Comparison of ENCODE assay signal across 23 cellular contexts in the genomic region with DNA sequence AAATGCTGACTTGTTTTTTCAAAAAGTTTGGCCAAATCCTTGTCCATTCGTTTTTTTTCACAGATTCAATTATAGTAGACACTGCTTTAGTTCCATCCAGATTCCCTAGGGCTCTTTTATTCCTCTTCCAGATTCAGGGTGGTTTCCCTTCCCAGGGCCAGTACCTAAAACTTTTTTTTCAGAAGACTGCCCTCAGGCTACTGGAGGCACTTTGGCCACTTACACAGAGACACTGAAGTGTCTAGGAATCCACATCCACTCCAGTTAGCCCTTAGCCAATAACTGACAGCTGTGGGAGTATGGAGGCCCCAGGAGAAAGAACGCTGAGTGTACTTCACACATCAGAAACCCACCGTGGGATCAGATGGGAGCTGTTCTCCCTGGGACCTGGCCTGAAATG.
DNase-seq lines count a peak whose midpoint lies in the region; ATAC-seq and TF ChIP-seq lines count a peak whose summit lies in the region.
"Had no signal": no experiment of that assay in that cellular context is flagged by ENCODE, and none has a peak within 500 bp of the region (broad histone marks: within the 10 kb centered on the region; RNA-seq: fewer than 3 reads in every experiment).

No MANE protein-coding gene starts in this region.

- DNase-seq in ELF-1 (ENCODE audit: low read depth, low spot score), result peak; percentile 40
- no peak for DNase-seq in IMR-90
- no peak for DNase-seq in mesenchymal stem cell
- peak; percentile 23 for DNase-seq in retina
- DNase-seq in medulla oblongata (ENCODE audit: extremely low spot score), result no peak
- DNase-seq in neural progenitor cell (ENCODE audit: low spot score), result no peak
- no peak for DNase-seq in amygdala (lab: John Stamatoyannopoulos, UW)
- DNase-seq: AML-193; CD4-positive, alpha-beta T cell; MM.1S; NCI-H1417; NCI-H1694; NCI-H2029 treated with DMSO at 0.1 percent for 48 hours; NCI-H2227 treated with DMSO at 0.1 percent for 48 hours; NCI-H526 treated with DMSO at 0.1 percent for 48 hours; Peyer's patch; SIG-M5 had no signal

- H4K91ac ChIP-seq in IMR-90 (ENCODE audit: insufficient read depth, low read depth, low read length) (no peak overlapping the region), mesenchymal stem cell (ENCODE audit: low read length) (no peak overlapping the region)

- dilution Hi-C loops in IMR-90 (cut with HindIII; ENCODE audit: low sequenced_read_pairs, unreplicated experiment), result no loop called here

- 40% methylated on average over 1 of the region's 3 CpGs; no CpG with 5 or more reads in 1 of the 2 experiments for WGBS in IMR-90 (ENCODE audit: extremely low coverage in 2 of 2, insufficient read length in 1 of 2), 2 experiments
- 63% methylated on average over 3 of the region's 3 CpGs for WGBS in mesenchymal stem cell

- no peaks in the 10 kb centered on the region for H3K9me3 ChIP-seq in IMR-90 (ENCODE audit: control insufficient read depth, insufficient read depth, low read length)
- H3K9me3 ChIP-seq in mesenchymal stem cell (ENCODE audit: control insufficient read depth, low read length), result no peaks in the 10 kb centered on the region
- no peaks in the 10 kb centered on the region for H3K9me3 ChIP-seq in neural progenitor cell (ENCODE audit: low read depth)
- H3K9me3 ChIP-seq: Peyer's patch had no signal

- POLR2A ChIA-PET in IMR-90 (lab: Charles Lee; ENCODE audit: unreplicated experiment), result no interaction called here

- H3K4me3 Mint-ChIP-seq in neural progenitor cell, result no peak overlapping the region
- H3K4me3 Mint-ChIP-seq: CD4-positive, alpha-beta T cell had no signal

- H3K9me1 ChIP-seq in IMR-90 (ENCODE audit: insufficient read depth, low read length), result peaks cover 8% of the 10 kb centered on the region; the same call in 1 of the 2 replicates

- CTCF ChIA-PET in IMR-90 (lab: Yijun Ruan, JAX), result no interaction called here

- H4K5ac ChIP-seq in IMR-90 (ENCODE audit: low read depth, low read length), result no peak overlapping the region

- no peak for TF ChIP-seq POLR2A in IMR-90 (IDR thresholded peaks at IDR 0.05; ENCODE audit: low read depth, low read length)

- no peak overlapping the region for H2BK20ac ChIP-seq in IMR-90 (ENCODE audit: low read depth, low read length)

- no peak overlapping the region for H3K27ac Mint-ChIP-seq in neural progenitor cell
- H3K27ac Mint-ChIP-seq: CD4-positive, alpha-beta T cell had no signal

- no peak overlapping the region for H3K27ac ChIP-seq in IMR-90 (ENCODE audit: insufficient read depth, low read length)
- no peak overlapping the region for H3K27ac ChIP-seq in mesenchymal stem cell (ENCODE audit: low read length, poor library complexity, severe bottlenecking)
- no peak overlapping the region for H3K27ac ChIP-seq in neural progenitor cell
- H3K27ac ChIP-seq: BLaER1 treated with 17β-estradiol and CSF1 and Interleukin-3, amounts not matched to agents 10 nM and 100 nM; Peyer's patch; SK-N-MC had no signal

- H3K36me3 ChIP-seq in IMR-90 (ENCODE audit: control insufficient read depth, insufficient read depth, low read length) (no peaks in the 10 kb centered on the region), mesenchymal stem cell (ENCODE audit: control insufficient read depth in 1 of 2, insufficient read depth in 2 of 2, low read depth in 1 of 2, low read length in 2 of 2) (no peaks in the 10 kb centered on the region), neural progenitor cell (no peaks in the 10 kb centered on the region)
- H3K36me3 ChIP-seq: BLaER1 treated with 17β-estradiol and CSF1 and Interleukin-3, amounts not matched to agents 10 nM and 100 nM; Peyer's patch had no signal

- H3K4ac ChIP-seq in IMR-90 (ENCODE audit: low read depth, low read length), result no peak overlapping the region
- H3K4ac ChIP-seq in mesenchymal stem cell (ENCODE audit: low read depth in 1 of 2, low read length in 2 of 2), result no peak overlapping the region

- BruUV-seq in IMR-90 (replicated peaks; lab: Mats Ljungman, UMichigan), result no TSS peak

- peaks cover 3% of the 10 kb centered on the region for H3K4me1 Mint-ChIP-seq in neural progenitor cell

- H2BK15ac ChIP-seq in IMR-90 (ENCODE audit: low read depth, low read length) (no peak overlapping the region), mesenchymal stem cell (ENCODE audit: low read depth, poor library complexity, severe bottlenecking) (no peak overlapping the region)

- H3K4me3 ChIP-seq in IMR-90 (ENCODE audit: insufficient read depth, low read depth, low read length), result no peak overlapping the region
- H3K4me3 ChIP-seq in mesenchymal stem cell (ENCODE audit: insufficient read depth in 1 of 2, low read depth in 1 of 2, low read length in 2 of 2), result no peak overlapping the region
- no peak overlapping the region for H3K4me3 ChIP-seq in neural progenitor cell
- H3K4me3 ChIP-seq: A549; BLaER1 treated with 17β-estradiol and CSF1 and Interleukin-3, amounts not matched to agents 10 nM and 100 nM; K562; Peyer's patch; SK-N-MC had no signal

- H3K56ac ChIP-seq in IMR-90 (ENCODE audit: extremely low read depth, insufficient read depth, low read length), result no peak overlapping the region

- in situ Hi-C loops in IMR-90 (cut with MboI; ENCODE audit: low sequenced_read_pairs), result no loop called here

- no peaks in the 10 kb centered on the region for H3K79me2 ChIP-seq in neural progenitor cell (ENCODE audit: low read depth)

- H2AK5ac ChIP-seq in IMR-90 (ENCODE audit: low read depth, low read length) (no peak overlapping the region; the same call in 1 of the 2 replicates), mesenchymal stem cell (ENCODE audit: low read length, severe bottlenecking) (peak overlapping the region; percentile 33)

- peak overlapping the region; percentile 5 for H2AK9ac ChIP-seq in IMR-90 (replicated peaks; ENCODE audit: low read depth, low read length, poor library complexity)

- H2BK120ac ChIP-seq in IMR-90 (ENCODE audit: low read depth, low read length) (no peak overlapping the region), mesenchymal stem cell (ENCODE audit: low read depth, low read length) (no peak overlapping the region)

- H2BK5ac ChIP-seq in IMR-90 (ENCODE audit: low read depth, low read length, poor library complexity, severe bottlenecking), result no peak overlapping the region
- H2BK5ac ChIP-seq in mesenchymal stem cell (ENCODE audit: low read depth, low read length, poor library complexity, severe bottlenecking), result no peak overlapping the region

- peaks cover 9% of the 10 kb centered on the region; the same call in 1 of the 2 replicates for H4K20me1 ChIP-seq in IMR-90 (ENCODE audit: insufficient read depth, low read length)
- no peaks in the 10 kb centered on the region for H4K20me1 ChIP-seq in neural progenitor cell (ENCODE audit: low read depth)
- H4K20me1 ChIP-seq: BLaER1 treated with 17β-estradiol and CSF1 and Interleukin-3, amounts not matched to agents 10 nM and 100 nM had no signal

- no peak for ATAC-seq in IMR-90 (ENCODE audit: low read depth)
- ATAC-seq: A549, HCT116, HepG2, K562 had no signal

- H3K18ac ChIP-seq in IMR-90 (ENCODE audit: low read depth, low read length), result no peak overlapping the region
- H3K18ac ChIP-seq in mesenchymal stem cell (ENCODE audit: low read depth in 1 of 2, low read length in 2 of 2), result no peak overlapping the region

- H3K79me1 ChIP-seq in IMR-90 (ENCODE audit: low read depth in 1 of 2, low read length in 2 of 2), result no peaks in the 10 kb centered on the region
- H3K79me1 ChIP-seq in mesenchymal stem cell (replicated peaks; ENCODE audit: low read length, poor library complexity, severe bottlenecking), result no peaks in the 10 kb centered on the region

- H4K8ac ChIP-seq in IMR-90 (ENCODE audit: low read depth in 2 of 2, low read length in 2 of 2), result no peak overlapping the region
- no peak overlapping the region for H4K8ac ChIP-seq in mesenchymal stem cell (ENCODE audit: low read length)

- peaks cover 16% of the 10 kb centered on the region for H3K9me3 Mint-ChIP-seq in neural progenitor cell

- H3K27me3 Mint-ChIP-seq in neural progenitor cell (ENCODE audit: insufficient read depth, low read depth), result peaks cover 5% of the 10 kb centered on the region

- no peak overlapping the region for H2BK12ac ChIP-seq in mesenchymal stem cell (ENCODE audit: low read length in 2 of 2)

- H3K23ac ChIP-seq in IMR-90 (ENCODE audit: low read depth, low read length) (no peak overlapping the region), mesenchymal stem cell (ENCODE audit: low read length in 2 of 2) (no peak overlapping the region)

- peaks cover 9% of the 10 kb centered on the region for H3K27me3 ChIP-seq in IMR-90 (ENCODE audit: control insufficient read depth, insufficient read depth, low read length)
- no peaks in the 10 kb centered on the region for H3K27me3 ChIP-seq in mesenchymal stem cell (ENCODE audit: control insufficient read depth in 1 of 2, insufficient read depth in 1 of 2, low read length in 2 of 2)
- H3K27me3 ChIP-seq in neural progenitor cell, result no peaks in the 10 kb centered on the region
- H3K27me3 ChIP-seq: BLaER1 treated with 17β-estradiol and CSF1 and Interleukin-3, amounts not matched to agents 10 nM and 100 nM; Peyer's patch had no signal

- H3K14ac ChIP-seq in IMR-90 (replicated peaks; ENCODE audit: low read depth, low read length) (no peak overlapping the region), mesenchymal stem cell (ENCODE audit: low read length in 2 of 2) (no peak overlapping the region)

- H3K4me2 ChIP-seq in IMR-90 (ENCODE audit: low read depth, low read length) (no peak overlapping the region), mesenchymal stem cell (ENCODE audit: low read length, poor library complexity, severe bottlenecking) (no peak overlapping the region), neural progenitor cell (no peak overlapping the region)
- H3K4me2 ChIP-seq: A549; BLaER1 treated with 17β-estradiol and CSF1 and Interleukin-3, amounts not matched to agents 10 nM and 100 nM had no signal

- H3K4me1 ChIP-seq in IMR-90 (ENCODE audit: control insufficient read depth, insufficient read depth, low read length) (peaks cover 8% of the 10 kb centered on the region), mesenchymal stem cell (ENCODE audit: control insufficient read depth, insufficient read depth, low read depth, low read length) (peaks cover 4% of the 10 kb centered on the region), neural progenitor cell (peaks cover 7% of the 10 kb centered on the region)
- H3K4me1 ChIP-seq: BLaER1 treated with 17β-estradiol and CSF1 and Interleukin-3, amounts not matched to agents 10 nM and 100 nM had no signal

- TF ChIP-seq CTCF in IMR-90 (conservative IDR thresholded peaks at IDR 0.05; ENCODE audit: low read depth, low read length) (no peak), neural progenitor cell (IDR thresholded peaks at IDR 0.05) (no peak)

- H3F3A ChIP-seq in neural progenitor cell (ENCODE audit: low read depth), result peaks cover 3% of the 10 kb centered on the region

- TF ChIP-seq RAD21 in IMR-90 (IDR thresholded peaks at IDR 0.05; ENCODE audit: low read length), result no peak

- H2AFZ ChIP-seq in IMR-90 (replicated peaks; ENCODE audit: low read length, poor library complexity), result no peak overlapping the region
- no peak overlapping the region for H2AFZ ChIP-seq in mesenchymal stem cell (ENCODE audit: low read depth, low read length)
- no peak overlapping the region for H2AFZ ChIP-seq in neural progenitor cell (replicated peaks)

- intact Hi-C loops in IMR-90 (cut with micrococcal nuclease), result loop anchor here (10.0 kb wide), 1 partner anchor 71 kb away; no protein-coding TSS in a partner anchor

- peaks cover 4% of the 10 kb centered on the region for H3K36me3 Mint-ChIP-seq in neural progenitor cell

- H3K9ac ChIP-seq in IMR-90 (ENCODE audit: low read depth, low read length), result no peak overlapping the region
- H3K9ac ChIP-seq in mesenchymal stem cell (ENCODE audit: low read length), result no peak overlapping the region
- H3K9ac ChIP-seq in neural progenitor cell, result no peak overlapping the region
- H3K9ac ChIP-seq: BLaER1 treated with 17β-estradiol and CSF1 and Interleukin-3, amounts not matched to agents 10 nM and 100 nM had no signal

Comparison
In these comparisons a context has a peak if more than half of its experiments do, and no peak if none do; other contexts are left out.
1. DNase-seq: peak in ELF-1 (single experiment) and retina (single experiment); none in IMR-90 (single experiment), mesenchymal stem cell (single experiment), medulla oblongata (single experiment), neural progenitor cell (single experiment) and amygdala (0 of 56).